In the genomic region with DNA sequence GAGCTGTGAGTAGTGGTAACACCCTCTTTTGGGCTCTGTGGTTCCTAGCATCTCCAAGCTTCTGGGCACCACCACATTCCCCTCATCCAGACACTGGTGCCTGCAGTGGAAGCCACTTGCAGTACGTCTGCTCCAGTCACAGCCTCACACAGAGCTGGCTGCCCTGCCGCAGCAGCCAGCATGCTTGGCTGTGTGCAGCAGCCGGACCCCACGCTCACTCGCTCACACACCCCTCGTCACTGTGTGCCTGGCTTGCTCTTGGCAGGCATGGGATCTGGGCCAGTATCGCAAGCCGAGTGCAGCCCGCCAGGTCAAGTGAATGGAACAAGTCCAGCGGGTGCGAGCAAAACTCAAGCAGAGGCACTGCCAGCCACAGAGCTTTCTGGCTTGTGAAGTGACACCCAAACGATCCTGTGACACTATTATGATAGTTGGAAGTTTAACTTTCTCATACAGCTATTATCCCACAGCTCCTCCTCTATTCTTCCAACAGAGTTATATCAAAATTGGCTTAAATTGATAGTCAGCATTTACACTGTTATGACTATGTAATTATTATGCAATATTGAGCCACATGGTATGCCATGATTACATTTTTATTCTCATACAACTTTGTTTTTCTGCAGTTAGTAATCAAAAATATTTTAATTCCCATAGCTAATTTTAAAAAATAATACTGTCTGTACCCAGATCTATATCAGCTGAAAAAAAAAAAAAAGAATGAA, we compare ENCODE assay signal across 3 cellular contexts.
TF ChIP-seq lines count a peak whose summit lies in the region.

No MANE protein-coding gene starts in this region.

TF ChIP-seq in SK-N-SH, 30 proteins besides CTCF, POLR2A, EP300 and RAD21 (continued from another document):
- TF ChIP-seq ZBTB33 (IDR thresholded peaks at IDR 0.05; ENCODE audit: borderline replicate concordance, low read depth) (no peak), ELF1 (IDR thresholded peaks at IDR 0.05) (no peak), NFIC (IDR thresholded peaks at IDR 0.05; ENCODE audit: borderline replicate concordance) (no peak), RFX5 (IDR thresholded peaks at IDR 0.05; ENCODE audit: low read length) (no peak), MXI1 (IDR thresholded peaks at IDR 0.05; ENCODE audit: low read depth, low read length) (no peak), MEF2A (IDR thresholded peaks at IDR 0.05; ENCODE audit: borderline replicate concordance, low read depth) (no peak), POLR2AphosphoS5 (IDR thresholded peaks at IDR 0.05; ENCODE audit: low read depth, low read length) (no peak), SIN3A (IDR thresholded peaks at IDR 0.05; ENCODE audit: borderline replicate concordance, low read depth, low read length) (no peak), NRF1 (IDR thresholded peaks at IDR 0.05; ENCODE audit: low read depth, low read length) (no peak), SMC3 (IDR thresholded peaks at IDR 0.05; ENCODE audit: low read depth, low read length) (no peak), IRF3 (IDR thresholded peaks at IDR 0.05; ENCODE audit: low read depth, low read length) (no peak)
- TF ChIP-seq, protein P1, sequence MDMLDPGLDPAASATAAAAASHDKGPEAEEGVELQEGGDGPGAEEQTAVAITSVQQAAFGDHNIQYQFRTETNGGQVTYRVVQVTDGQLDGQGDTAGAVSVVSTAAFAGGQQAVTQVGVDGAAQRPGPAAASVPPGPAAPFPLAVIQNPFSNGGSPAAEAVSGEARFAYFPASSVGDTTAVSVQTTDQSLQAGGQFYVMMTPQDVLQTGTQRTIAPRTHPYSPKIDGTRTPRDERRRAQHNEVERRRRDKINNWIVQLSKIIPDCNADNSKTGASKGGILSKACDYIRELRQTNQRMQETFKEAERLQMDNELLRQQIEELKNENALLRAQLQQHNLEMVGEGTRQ (IDR thresholded peaks at IDR 0.05; ENCODE audit: borderline replicate concordance, low read depth, low read length): no peak
- TF ChIP-seq, protein P2, sequence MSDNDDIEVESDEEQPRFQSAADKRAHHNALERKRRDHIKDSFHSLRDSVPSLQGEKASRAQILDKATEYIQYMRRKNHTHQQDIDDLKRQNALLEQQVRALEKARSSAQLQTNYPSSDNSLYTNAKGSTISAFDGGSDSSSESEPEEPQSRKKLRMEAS (IDR thresholded peaks at IDR 0.05; ENCODE audit: low read depth): no peak

TF ChIP-seq in SK-N-SH treated with all-trans-retinoic acid at 6 μM for 48 hours, 23 proteins besides CTCF, POLR2A, EP300 and RAD21 (continued from another document):
- TF ChIP-seq ZFP3 (CRISPR knock-in tag; IDR thresholded peaks at IDR 0.05) (no peak), ZC3H10 (CRISPR knock-in tag; IDR thresholded peaks at IDR 0.05) (no peak)
TF ChIP-seq in SK-N-SH treated with all-trans-retinoic acid at 6 μM for 48 hours: peak in this region for 0.

TF ChIP-seq in HepG2, 621 proteins besides CTCF, POLR2A, EP300 and RAD21 (continued from another document):
- TF ChIP-seq ZBTB43 (CRISPR knock-in tag; conservative IDR thresholded peaks at IDR 0.05) (no peak), CEBPB (IDR thresholded peaks at IDR 0.05; ENCODE audit: borderline replicate concordance, low read depth, low read length) (peak; percentile 49; the same call in 1 of the 2 replicates), PAX8 (CRISPR knock-in tag; IDR thresholded peaks at IDR 0.05; ENCODE audit: borderline replicate concordance) (no peak), MAFK (conservative IDR thresholded peaks at IDR 0.05 in 1 of 2, IDR thresholded peaks at IDR 0.05 in 1 of 2; ENCODE audit: low read length in 2 of 2) (peak; percentile 36 to 37; a peak in 2 of 4 replicates), ZBTB25 (CRISPR knock-in tag; IDR thresholded peaks at IDR 0.05) (no peak), ISX (CRISPR knock-in tag; conservative IDR thresholded peaks at IDR 0.05) (no peak), NBN (conservative IDR thresholded peaks at IDR 0.05) (no peak), HNRNPL (IDR thresholded peaks at IDR 0.05; ENCODE audit: low read depth, low read length) (no peak), GLMP (CRISPR knock-in tag; IDR thresholded peaks at IDR 0.05; ENCODE audit: borderline replicate concordance) (no peak), RFX3 (CRISPR knock-in tag; IDR thresholded peaks at IDR 0.05) (no peak)
TF ChIP-seq in HepG2: peak in this region for 3.
